Comparison of ENCODE assay signal across 16 cellular contexts in the genomic region with DNA sequence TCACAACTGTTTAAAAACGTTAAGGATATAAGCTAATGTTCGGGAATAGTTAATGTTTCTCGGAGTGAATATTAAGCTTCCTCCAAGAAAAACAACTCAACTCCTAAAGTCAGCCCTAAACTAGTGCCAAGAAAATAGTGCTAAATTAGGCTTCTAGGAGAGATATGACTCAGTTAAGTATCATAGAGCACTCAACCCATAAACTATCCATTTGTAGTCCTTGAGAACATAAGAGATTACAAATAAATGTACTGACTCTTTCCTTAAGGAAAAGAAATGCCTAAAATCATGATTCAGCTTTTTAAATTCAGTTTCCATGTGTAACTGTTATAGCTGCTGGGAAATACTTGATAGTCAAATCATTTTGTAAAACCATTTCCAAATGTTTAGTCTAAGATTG.
A peak's percentile ranks its signal among the peaks of the same experiment; 100 is the strongest.
DNase-seq lines count a peak whose midpoint lies in the region; ATAC-seq, FAIRE-seq and TF ChIP-seq lines count a peak whose summit lies in the region.
"Had no signal": no experiment of that assay in that cellular context is flagged by ENCODE, and none has a peak within 500 bp of the region (broad histone marks: within the 10 kb centered on the region; RNA-seq: fewer than 3 reads in every experiment).

No MANE protein-coding gene starts in this region.

- H2BK120ac ChIP-seq in IMR-90 (ENCODE audit: low read depth, low read length) = peak overlapping the region; percentile 93

- no TSS peak for BruUV-seq in IMR-90 (replicated peaks; lab: Mats Ljungman, UMichigan)

- TF ChIP-seq CTCF in AG04449 (IDR thresholded peaks at IDR 0.05; ENCODE audit: insufficient read depth, low read length, missing control alignments) (no peak), IMR-90 (conservative IDR thresholded peaks at IDR 0.05; ENCODE audit: low read depth, low read length) (no peak), bronchial epithelial cell (IDR thresholded peaks at IDR 0.05; ENCODE audit: insufficient read depth, low read length, severe bottlenecking) (no peak)

- in situ Hi-C loops in IMR-90 (cut with MboI; ENCODE audit: low sequenced_read_pairs) = no loop called here

- no peaks in the 10 kb centered on the region; the same call in 1 of the 2 replicates for H3K36me3 ChIP-seq in IMR-90 (ENCODE audit: control insufficient read depth, insufficient read depth, low read length)
- no peaks in the 10 kb centered on the region for H3K36me3 ChIP-seq in bronchial epithelial cell (ENCODE audit: control insufficient read depth, insufficient read depth, low read length)
- H3K36me3 ChIP-seq: uterus had no signal

- H2AK9ac ChIP-seq in IMR-90 (replicated peaks; ENCODE audit: low read depth, low read length, poor library complexity) = no peak overlapping the region

- WGBS in IMR-90 (ENCODE audit: extremely low coverage in 2 of 2, insufficient read length in 1 of 2), 2 experiments = no CpG with 5 or more reads among the region's 3 CpGs

- ATAC-seq in IMR-90 (ENCODE audit: low read depth) (peak; percentile 77), GM18867 (IDR thresholded peaks at IDR 0.05; ENCODE audit: unreplicated experiment) (no peak)

- POLR2A ChIA-PET in AG04449 (lab: Yijun Ruan, JAX) = interaction anchor here (0.9 to 1.3 kb wide), 3 partner anchors 8 to 200 kb away, joined by 3 to 4 read pairs (median 3); no protein-coding TSS in a partner anchor
- POLR2A ChIA-PET in IMR-90 (lab: Charles Lee; ENCODE audit: unreplicated experiment) = no interaction called here

- peak; percentile 87 for DNase-seq in AG04449 (ENCODE audit: low read depth, low spot score)
- DNase-seq in IMR-90 = peak; percentile 95
- DNase-seq in bronchial epithelial cell (ENCODE audit: low read depth) = peak; percentile 76
- peak; percentile 89 for DNase-seq in kidney tubule cell (ENCODE audit: low spot score)
- no peak for DNase-seq in amniotic stem cell (lab: John Stamatoyannopoulos, UW)
- DNase-seq in NK-92 treated with Interleukin-12 subunit alpha and Interleukin-12 subunit beta, amount 100 ng/mL, for 24 hours (lab: John Stamatoyannopoulos, UW) = no peak
- no peak for DNase-seq in activated T-helper 2 cell treated with anti-CD3 and anti-CD28 coated beads, Interferon-gamma antibody, Interleukin-2, Interleukin-4, amounts not matched to agents 10 μg/mL and 5 μg/mL and 100 μg/mL, durations not matched to agents 14 hours and 24 hours and 36 hours (ENCODE audit: low spot score)
- DNase-seq: activated CD8-positive, alpha-beta memory T cell treated with anti-CD3 and anti-CD28 coated beads for 24 hours; effector memory CD4-positive, alpha-beta T cell; NCI-H2029 treated with DMSO at 0.1 percent for 48 hours; stimulated activated CD4-positive, alpha-beta T cell treated with anti-CD3 and anti-CD28 coated beads, Interleukin-15, amount 100 ng/mL, for 24 hours; T-helper 1 cell; uterus had no signal

- H3K9me1 ChIP-seq in IMR-90 (ENCODE audit: insufficient read depth, low read length) = peaks cover 30% of the 10 kb centered on the region

- H4K91ac ChIP-seq in IMR-90 (ENCODE audit: insufficient read depth, low read depth, low read length) = peak overlapping the region; percentile 84

- no peak; the same call in 1 of the 2 replicates for TF ChIP-seq RAD21 in IMR-90 (IDR thresholded peaks at IDR 0.05; ENCODE audit: low read length)

- peak overlapping the region; percentile 96 for H2BK5ac ChIP-seq in IMR-90 (ENCODE audit: low read depth, low read length, poor library complexity, severe bottlenecking)

- H3K56ac ChIP-seq in IMR-90 (ENCODE audit: extremely low read depth, insufficient read depth, low read length) = peak overlapping the region; percentile 86

- peak overlapping the region; percentile 97 for H3K27ac ChIP-seq in IMR-90 (ENCODE audit: insufficient read depth, low read length)
- H3K27ac ChIP-seq: uterus had no signal

- H2BK15ac ChIP-seq in IMR-90 (ENCODE audit: low read depth, low read length) = peak overlapping the region; percentile 94; the same call in 2 of the 3 replicates

- peak overlapping the region; percentile 97 for H3K4me2 ChIP-seq in IMR-90 (ENCODE audit: low read depth, low read length)

- H4K5ac ChIP-seq in IMR-90 (ENCODE audit: low read depth, low read length) = peak overlapping the region; percentile 87

- no peak overlapping the region for H3K27ac Mint-ChIP-seq in activated T-helper 2 cell treated with anti-CD3 and anti-CD28 coated beads, Interferon-gamma antibody, Interleukin-2, Interleukin-4, amounts not matched to agents 10 μg/mL and 5 μg/mL and 100 μg/mL, durations not matched to agents 14 hours and 24 hours and 36 hours
- H3K27ac Mint-ChIP-seq: activated naive CD4-positive, alpha-beta T cell treated with anti-CD3 and anti-CD28 coated beads, Interleukin-2, amount 50 U/mL, for 24 hours had no signal

- no peak overlapping the region; the same call in 1 of the 2 replicates for H3K4me3 ChIP-seq in AG04449 (ENCODE audit: low read depth, low read length)
- H3K4me3 ChIP-seq in IMR-90 (ENCODE audit: insufficient read depth, low read depth, low read length) = peak overlapping the region; percentile 27; the same call in 1 of the 2 replicates
- H3K4me3 ChIP-seq in bronchial epithelial cell (ENCODE audit: low read depth, low read length) = no peak overlapping the region
- H3K4me3 ChIP-seq: uterus had no signal

- peak overlapping the region; percentile 92 for H3K18ac ChIP-seq in IMR-90 (ENCODE audit: low read depth, low read length)

- no peaks in the 10 kb centered on the region for H3K36me3 Mint-ChIP-seq in activated T-helper 2 cell treated with anti-CD3 and anti-CD28 coated beads, Interferon-gamma antibody, Interleukin-2, Interleukin-4, amounts not matched to agents 10 μg/mL and 5 μg/mL and 100 μg/mL, durations not matched to agents 14 hours and 24 hours and 36 hours (ENCODE audit: low read depth)
- H3K36me3 Mint-ChIP-seq: activated naive CD4-positive, alpha-beta T cell treated with anti-CD3 and anti-CD28 coated beads, Interleukin-2, amount 50 U/mL, for 24 hours had no signal

- dilution Hi-C loops in IMR-90 (cut with HindIII; ENCODE audit: low sequenced_read_pairs, unreplicated experiment) = no loop called here

- H4K8ac ChIP-seq in IMR-90 (ENCODE audit: low read depth in 2 of 2, low read length in 2 of 2) = peak overlapping the region; percentile 25 to 86; a peak in 2 of 4 replicates

- no peak for TF ChIP-seq POLR2A in IMR-90 (IDR thresholded peaks at IDR 0.05; ENCODE audit: low read depth, low read length)

- CTCF ChIA-PET in AG04449 (lab: Yijun Ruan, JAX) (interaction anchor here (0.8 to 1.3 kb wide), 4 partner anchors 11 to 383 kb away, joined by 3 to 4 read pairs (median 3); no protein-coding TSS in a partner anchor), IMR-90 (lab: Yijun Ruan, JAX) (interaction anchor here (0.7 kb wide), 1 partner anchor 17 kb away, joined by 3 read pairs; no protein-coding TSS in a partner anchor)

- peak overlapping the region; percentile 91; the same call in 1 of the 2 replicates for H2AK5ac ChIP-seq in IMR-90 (ENCODE audit: low read depth, low read length)

- no peak overlapping the region for H3K4me3 Mint-ChIP-seq in activated T-helper 2 cell treated with anti-CD3 and anti-CD28 coated beads, Interferon-gamma antibody, Interleukin-2, Interleukin-4, amounts not matched to agents 10 μg/mL and 5 μg/mL and 100 μg/mL, durations not matched to agents 14 hours and 24 hours and 36 hours (ENCODE audit: low read depth)
- H3K4me3 Mint-ChIP-seq: activated naive CD4-positive, alpha-beta T cell treated with anti-CD3 and anti-CD28 coated beads, Interleukin-2, amount 50 U/mL, for 24 hours had no signal

- peaks cover 3% of the 10 kb centered on the region for H3K4me1 Mint-ChIP-seq in activated T-helper 2 cell treated with anti-CD3 and anti-CD28 coated beads, Interferon-gamma antibody, Interleukin-2, Interleukin-4, amounts not matched to agents 10 μg/mL and 5 μg/mL and 100 μg/mL, durations not matched to agents 14 hours and 24 hours and 36 hours (ENCODE audit: low read depth)
- H3K4me1 Mint-ChIP-seq: activated naive CD4-positive, alpha-beta T cell treated with anti-CD3 and anti-CD28 coated beads, Interleukin-2, amount 50 U/mL, for 24 hours had no signal

- no peaks in the 10 kb centered on the region for H3K9me3 ChIP-seq in IMR-90 (ENCODE audit: control insufficient read depth, insufficient read depth, low read length)
- H3K9me3 ChIP-seq: uterus had no signal

- H3K14ac ChIP-seq in IMR-90 (replicated peaks; ENCODE audit: low read depth, low read length) = peak overlapping the region; percentile 93; the same call in 1 of the 2 replicates

- H2AFZ ChIP-seq in IMR-90 (replicated peaks; ENCODE audit: low read length, poor library complexity) = no peak overlapping the region

- H4K20me1 ChIP-seq in IMR-90 (ENCODE audit: insufficient read depth, low read length) = peaks cover 59% of the 10 kb centered on the region; the same call in 1 of the 2 replicates

- H2BK20ac ChIP-seq in IMR-90 (ENCODE audit: low read depth, low read length) = peak overlapping the region; percentile 86

- H3K9me3 Mint-ChIP-seq in activated T-helper 2 cell treated with anti-CD3 and anti-CD28 coated beads, Interferon-gamma antibody, Interleukin-2, Interleukin-4, amounts not matched to agents 10 μg/mL and 5 μg/mL and 100 μg/mL, durations not matched to agents 14 hours and 24 hours and 36 hours = no peaks in the 10 kb centered on the region
- H3K9me3 Mint-ChIP-seq: activated naive CD4-positive, alpha-beta T cell treated with anti-CD3 and anti-CD28 coated beads, Interleukin-2, amount 50 U/mL, for 24 hours had no signal

- H3K27me3 Mint-ChIP-seq in activated T-helper 2 cell treated with anti-CD3 and anti-CD28 coated beads, Interferon-gamma antibody, Interleukin-2, Interleukin-4, amounts not matched to agents 10 μg/mL and 5 μg/mL and 100 μg/mL, durations not matched to agents 14 hours and 24 hours and 36 hours (ENCODE audit: low read depth) = peaks cover 19% of the 10 kb centered on the region

- H3K4ac ChIP-seq in IMR-90 (ENCODE audit: low read depth, low read length) = peak overlapping the region; percentile 91

- peaks cover 33% of the 10 kb centered on the region for H3K4me1 ChIP-seq in IMR-90 (ENCODE audit: control insufficient read depth, insufficient read depth, low read length)

- H3K79me1 ChIP-seq in IMR-90 (ENCODE audit: low read depth in 1 of 2, low read length in 2 of 2) = peaks cover 37 to 76% of the 10 kb centered on the region in 2 experiments

- H3K27me3 ChIP-seq in IMR-90 (ENCODE audit: control insufficient read depth, insufficient read depth, low read length) (no peaks in the 10 kb centered on the region), bronchial epithelial cell (ENCODE audit: control insufficient read depth, insufficient read depth, low read length) (no peaks in the 10 kb centered on the region)
- H3K27me3 ChIP-seq: uterus had no signal

- peak overlapping the region; percentile 67; the same call in 1 of the 2 replicates for H3K9ac ChIP-seq in IMR-90 (ENCODE audit: low read depth, low read length)

- FAIRE-seq in bronchial epithelial cell (lab: Jason Lieb, UNC) = no peak
- FAIRE-seq: H1 had no signal

- peak overlapping the region; percentile 95; the same call in 1 of the 2 replicates for H3K23ac ChIP-seq in IMR-90 (ENCODE audit: low read depth, low read length)

- intact Hi-C loops in IMR-90 (cut with micrococcal nuclease) = no loop called here
- intact Hi-C loops in activated T-helper 2 cell treated with anti-CD3 and anti-CD28 coated beads, Interferon-gamma antibody, Interleukin-2, Interleukin-4, amounts not matched to agents 10 μg/mL and 5 μg/mL and 100 μg/mL, durations not matched to agents 14 hours and 24 hours and 36 hours (cut with micrococcal nuclease) = no loop called here

TF ChIP-seq in IMR-90, 13 proteins besides CTCF, POLR2A, EP300 and RAD21 (continues in another document):
- TF ChIP-seq RCOR1 (IDR thresholded peaks at IDR 0.05; ENCODE audit: insufficient replicate concordance, low read length) = no peak

Comparison
In these comparisons a context has a peak if more than half of its experiments do, and no peak if none do; other contexts are left out.
1. DNase-seq: peak in AG04449 (single experiment), IMR-90 (single experiment), bronchial epithelial cell (single experiment) and kidney tubule cell (single experiment); none in amniotic stem cell (single experiment), NK-92 treated with Interleukin-12 subunit alpha and Interleukin-12 subunit beta, amount 100 ng/mL, for 24 hours (single experiment) and activated T-helper 2 cell treated with anti-CD3 and anti-CD28 coated beads, Interferon-gamma antibody, Interleukin-2, Interleukin-4, amounts not matched to agents 10 μg/mL and 5 μg/mL and 100 μg/mL, durations not matched to agents 14 hours and 24 hours and 36 hours (single experiment).